Comparison of ENCODE assay signal across 9 cellular contexts in genomic region chr16:75251280-75252048, GRCh38. TPM values are rescaled to one million over a fixed set of nuclear protein-coding genes. Genes with fewer than 3 reads are reported as not detected.
A peak's percentile ranks its signal among the peaks of the same experiment; 100 is the strongest.
DNase-seq lines count a peak whose midpoint lies in the region; ATAC-seq, FAIRE-seq and TF ChIP-seq lines count a peak whose summit lies in the region.
"Had no signal": no experiment of that assay in that cellular context is flagged by ENCODE, and none has a peak within 500 bp of the region (broad histone marks: within the 10 kb centered on the region; RNA-seq: fewer than 3 reads in every experiment).

Gene BCAR1 (minus strand): TSS chr16:75251624. CDS start chr16:75251482, 142 bp downstream.

- peak within 1 kb of the TSS; percentile 99 for H2BK15ac ChIP-seq in mesenchymal stem cell (ENCODE audit: low read depth, poor library complexity, severe bottlenecking)

- H3K9ac ChIP-seq in endothelial cell of umbilical vein (replicated peaks; ENCODE audit: extremely low read depth, insufficient read depth, low read length) (peak within 1 kb of the TSS; percentile 87), mesenchymal stem cell (ENCODE audit: low read length) (peak within 1 kb of the TSS; percentile 92)

- H3K36me3 ChIP-seq in endothelial cell of umbilical vein (ENCODE audit: control insufficient read depth in 2 of 2, extremely low read depth in 1 of 2, insufficient read depth in 2 of 2, low read length in 2 of 2) = peaks cover 0 to 3% of the 10 kb centered on the region in 2 experiments
- peaks cover 0 to 48% of the 10 kb centered on the region in 2 experiments for H3K36me3 ChIP-seq in mesenchymal stem cell (ENCODE audit: control insufficient read depth in 1 of 2, insufficient read depth in 2 of 2, low read depth in 1 of 2, low read length in 2 of 2)

- peak within 1 kb of the TSS; percentile 100 for H4K91ac ChIP-seq in mesenchymal stem cell (ENCODE audit: low read length)

- BruUV-seq in endothelial cell of umbilical vein (replicated peaks; lab: Mats Ljungman, UMichigan) = no TSS peak

- H2BK12ac ChIP-seq in mesenchymal stem cell (ENCODE audit: low read length in 2 of 2) = peak within 1 kb of the TSS; percentile 96 to 98

- H3K9me1 ChIP-seq in endothelial cell of umbilical vein (replicated peaks; ENCODE audit: control insufficient read depth, extremely low read depth, insufficient read depth, low read length) = no peaks in the 10 kb centered on the region

- peak within 1 kb of the TSS; percentile 99 for H2BK5ac ChIP-seq in mesenchymal stem cell (ENCODE audit: low read depth, low read length, poor library complexity, severe bottlenecking)

- H3K4ac ChIP-seq in mesenchymal stem cell (ENCODE audit: low read depth in 1 of 2, low read length in 2 of 2) = peak within 1 kb of the TSS; percentile 96 to 100

- no peaks in the 10 kb centered on the region for H3K79me1 ChIP-seq in mesenchymal stem cell (replicated peaks; ENCODE audit: low read length, poor library complexity, severe bottlenecking)

- H3K79me2 ChIP-seq in endothelial cell of umbilical vein (ENCODE audit: control insufficient read depth, insufficient read depth, low read length) = peaks cover 92% of the 10 kb centered on the region

- H3K27me3 Mint-ChIP-seq in activated CD4-positive, alpha-beta T cell treated with anti-CD3 and anti-CD28 coated beads, Interleukin-2, amount 10 ng/mL, durations not matched to agents 24 days and 14 days = peaks cover 49% of the 10 kb centered on the region

- intact Hi-C loops in activated CD4-positive, alpha-beta T cell treated with anti-CD3 and anti-CD28 coated beads, Interleukin-2, amount 10 ng/mL, durations not matched to agents 24 days and 14 days (cut with micrococcal nuclease) = no loop called here
- intact Hi-C loops in endothelial cell of umbilical vein (cut with micrococcal nuclease) = loop anchor here (1.0 to 5.0 kb wide), 3 partner anchors 17 to 211 kb away; partner anchors contain the start of gene TMEM170A

- H3K4me1 Mint-ChIP-seq in activated CD4-positive, alpha-beta T cell treated with anti-CD3 and anti-CD28 coated beads, Interleukin-2, amount 10 ng/mL, durations not matched to agents 24 days and 14 days = peaks cover 2% of the 10 kb centered on the region

- no peaks in the 10 kb centered on the region for H4K20me1 ChIP-seq in endothelial cell of umbilical vein (replicated peaks; ENCODE audit: control insufficient read depth, extremely low read depth, insufficient read depth, low read length)

- no peak within 1 kb of the TSS for H3K27ac Mint-ChIP-seq in activated CD4-positive, alpha-beta T cell treated with anti-CD3 and anti-CD28 coated beads, Interleukin-2, amount 10 ng/mL, durations not matched to agents 24 days and 14 days

- H4K8ac ChIP-seq in mesenchymal stem cell (ENCODE audit: low read length) = peak within 1 kb of the TSS; percentile 100

- POLR2A ChIA-PET in endothelial cell of umbilical vein (lab: Charles Lee) = interaction anchor here (0.6 kb wide), 1 partner anchor 141 kb away, joined by 3 read pairs; no protein-coding TSS in a partner anchor

- peak within 1 kb of the TSS; percentile 100 for H2AK5ac ChIP-seq in mesenchymal stem cell (ENCODE audit: low read length, severe bottlenecking)

- H3K4me2 ChIP-seq in endothelial cell of umbilical vein (ENCODE audit: insufficient read depth, low read length) = peak within 1 kb of the TSS; percentile 76
- peak within 1 kb of the TSS; percentile 93 for H3K4me2 ChIP-seq in mesenchymal stem cell (ENCODE audit: low read length, poor library complexity, severe bottlenecking)

- no peaks in the 10 kb centered on the region for H3K36me3 Mint-ChIP-seq in activated CD4-positive, alpha-beta T cell treated with anti-CD3 and anti-CD28 coated beads, Interleukin-2, amount 10 ng/mL, durations not matched to agents 24 days and 14 days (ENCODE audit: low read depth)

- 2% methylated on average over 43 of the region's 84 CpGs for WGBS in mesenchymal stem cell

- H3K9me3 Mint-ChIP-seq in activated CD4-positive, alpha-beta T cell treated with anti-CD3 and anti-CD28 coated beads, Interleukin-2, amount 10 ng/mL, durations not matched to agents 24 days and 14 days = no peaks in the 10 kb centered on the region

- H3K4me3 Mint-ChIP-seq in activated CD4-positive, alpha-beta T cell treated with anti-CD3 and anti-CD28 coated beads, Interleukin-2, amount 10 ng/mL, durations not matched to agents 24 days and 14 days = peak within 1 kb of the TSS; percentile 57

- no peaks in the 10 kb centered on the region for H3K27me3 ChIP-seq in endothelial cell of umbilical vein (ENCODE audit: control insufficient read depth in 2 of 2, insufficient read depth in 2 of 2, low read length in 2 of 2)
- H3K27me3 ChIP-seq in mesenchymal stem cell (ENCODE audit: control insufficient read depth in 1 of 2, insufficient read depth in 1 of 2, low read length in 2 of 2) = no peaks in the 10 kb centered on the region

- no peak for TF ChIP-seq CTCF in endothelial cell of umbilical vein (IDR thresholded peaks at IDR 0.05; ENCODE audit: extremely low read depth in 1 of 2, insufficient read depth in 1 of 2, low read depth in 1 of 2, low read length in 2 of 2)

- H3K4me1 ChIP-seq in endothelial cell of umbilical vein (ENCODE audit: control insufficient read depth, extremely low read depth, insufficient read depth, low read length) (peaks cover 80% of the 10 kb centered on the region), mesenchymal stem cell (ENCODE audit: control insufficient read depth, insufficient read depth, low read depth, low read length) (peaks cover 79% of the 10 kb centered on the region)

- no peak for DNase-seq in activated CD4-positive, alpha-beta T cell treated with anti-CD3 and anti-CD28 coated beads, Interleukin-2, amount 10 ng/mL, durations not matched to agents 24 days and 14 days
- no peak for DNase-seq in activated CD4-positive, alpha-beta T cell treated with anti-CD3 and anti-CD28 coated beads for 1 hour
- DNase-seq in HuH-7.5 (ENCODE audit: low spot score) (peak; percentile 98), endothelial cell of umbilical vein (ENCODE audit: low read depth, low spot score) (peak; percentile 89), mesenchymal stem cell (peak; percentile 93)

- H3K27ac ChIP-seq in endothelial cell of umbilical vein (ENCODE audit: insufficient read depth, low read depth, low read length) = peak within 1 kb of the TSS; percentile 92
- peak within 1 kb of the TSS; percentile 99 for H3K27ac ChIP-seq in mesenchymal stem cell (ENCODE audit: low read length, poor library complexity, severe bottlenecking)
- H3K27ac ChIP-seq in temporal lobe (ENCODE audit: low read depth, low read length) = peak within 1 kb of the TSS; percentile 99
- H3K27ac ChIP-seq: HL-60 had no signal

- H3K4me3 ChIP-seq in endothelial cell of umbilical vein (replicated peaks in 1 of 3; ENCODE audit: insufficient read depth in 1 of 3, low read depth in 1 of 3, low read length in 3 of 3) = peak within 1 kb of the TSS; percentile 50 to 83 (median 80)
- H3K4me3 ChIP-seq in mesenchymal stem cell (ENCODE audit: insufficient read depth in 1 of 2, low read depth in 1 of 2, low read length in 2 of 2) = peak within 1 kb of the TSS; percentile 84 to 89

- peak within 1 kb of the TSS; percentile 84 to 98 for H3K14ac ChIP-seq in mesenchymal stem cell (ENCODE audit: low read length in 2 of 2)

- H3K9me3 ChIP-seq in endothelial cell of umbilical vein (replicated peaks; ENCODE audit: control insufficient read depth, insufficient read depth, low read length) (no peaks in the 10 kb centered on the region), mesenchymal stem cell (ENCODE audit: control insufficient read depth, low read length) (no peaks in the 10 kb centered on the region)

- peak within 1 kb of the TSS; percentile 99 for H3K18ac ChIP-seq in mesenchymal stem cell (ENCODE audit: low read depth in 1 of 2, low read length in 2 of 2)

- CTCF ChIA-PET in endothelial cell of umbilical vein (lab: Charles Lee) = interaction anchor here (0.9 to 8.4 kb wide), 7 partner anchors 18 to 151 kb away, joined by 3 to 48 read pairs (median 10); no protein-coding TSS in a partner anchor

- H3K23ac ChIP-seq in mesenchymal stem cell (ENCODE audit: low read length in 2 of 2) = peak within 1 kb of the TSS; percentile 95 to 96

- H2AFZ ChIP-seq in endothelial cell of umbilical vein (ENCODE audit: low read depth, low read length) (no peak within 1 kb of the TSS), mesenchymal stem cell (ENCODE audit: low read depth, low read length) (no peak within 1 kb of the TSS)

- peak; percentile 59 for ATAC-seq in GM21528 (IDR thresholded peaks at IDR 0.05; ENCODE audit: low FRiP score, unreplicated experiment)
- ATAC-seq in SK-N-SH treated with all-trans-retinoic acid at 6 μM for 48 hours = peak; percentile 70

- peak; percentile 88 for FAIRE-seq in endothelial cell of umbilical vein (lab: Jason Lieb, UNC)

- peak; percentile 73 for TF ChIP-seq POLR2A in endothelial cell of umbilical vein (IDR thresholded peaks at IDR 0.05; ENCODE audit: low read depth, low read length)

- dilution Hi-C loops in endothelial cell of umbilical vein (cut with MboI; ENCODE audit: extremely low pct_ligation_motif_present, low sequenced_read_pairs) = no loop called here

- H2BK120ac ChIP-seq in mesenchymal stem cell (ENCODE audit: low read depth, low read length) = peak within 1 kb of the TSS; percentile 98

TF ChIP-seq in endothelial cell of umbilical vein, 7 proteins besides CTCF, POLR2A, EP300 and RAD21:
- TF ChIP-seq POLR2AphosphoS5 (IDR thresholded peaks at IDR 0.05; ENCODE audit: insufficient read depth, low read depth, low read length) = peak; percentile 94
- TF ChIP-seq GATA2 (IDR thresholded peaks at IDR 0.05; ENCODE audit: insufficient read depth, insufficient read length, low read depth, low read length) = no peak
TF ChIP-seq in endothelial cell of umbilical vein: peak in this region for 1.

RNA-seq across cellular contexts. Expression of gene BCAR1, which starts in this region (rescaled TPM):
- total RNA-seq in activated CD4-positive, alpha-beta T cell treated with anti-CD3 and anti-CD28 coated beads, Interleukin-2, amount 10 ng/mL, durations not matched to agents 24 days and 14 days = 0.50 and 0.79 TPM in 2 replicates
- total RNA-seq in endothelial cell of umbilical vein (237 and 267 TPM in 2 replicates), temporal lobe (17.2 TPM)
- polyA plus RNA-seq in endothelial cell of umbilical vein = 171 and 198 TPM in 2 replicates
- 110 and 135 TPM in 2 replicates for polyA plus RNA-seq in endothelial cell of umbilical vein (2011; cell fraction: cytosol; rRNA removed)
- 257 and 307 TPM in 2 replicates for polyA plus RNA-seq in endothelial cell of umbilical vein (2011; cell fraction: nucleus; rRNA removed)
- polyA plus RNA-seq in endothelial cell of umbilical vein (2012) = 194 and 202 TPM in 2 replicates
- polyA minus RNA-seq in endothelial cell of umbilical vein = 91.9 and 139 TPM in 2 replicates
- 24.9 TPM for polyA minus RNA-seq in endothelial cell of umbilical vein (2011; cell fraction: cytosol; rRNA and poly(A)+ RNA removed)
- polyA minus RNA-seq in endothelial cell of umbilical vein (2011; cell fraction: nucleus; rRNA and poly(A)+ RNA removed) = 131 and 267 TPM in 2 replicates
- polyA plus RNA-seq in mesenchymal stem cell (2013, experiment 1 of 2) = 169 TPM
- 176 TPM for polyA plus RNA-seq in mesenchymal stem cell (2013, experiment 2 of 2)

Comparison
In these comparisons a context has a peak if more than half of its experiments do, and no peak if none do; other contexts are left out.
1. RNA of gene BCAR1 (total RNA-seq): 237 to 267 TPM in endothelial cell of umbilical vein; 17.2 TPM in temporal lobe (single experiment) and 0.50 to 0.79 TPM in activated CD4-positive, alpha-beta T cell treated with anti-CD3 and anti-CD28 coated beads, Interleukin-2, amount 10 ng/mL, durations not matched to agents 24 days and 14 days; every median in the first group is over 10 times any median in the second.
2. DNase-seq: peak in HuH-7.5 (single experiment), endothelial cell of umbilical vein (single experiment) and mesenchymal stem cell (single experiment); none in activated CD4-positive, alpha-beta T cell treated with anti-CD3 and anti-CD28 coated beads, Interleukin-2, amount 10 ng/mL, durations not matched to agents 24 days and 14 days (single experiment) and activated CD4-positive, alpha-beta T cell treated with anti-CD3 and anti-CD28 coated beads for 1 hour (single experiment).
3. Peak in every context shown above with its lines, with median percentiles within 50 percentile points of each other: H3K27ac ChIP-seq.